Comparison of ENCODE assay signal across 27 cellular contexts in the genomic region with DNA sequence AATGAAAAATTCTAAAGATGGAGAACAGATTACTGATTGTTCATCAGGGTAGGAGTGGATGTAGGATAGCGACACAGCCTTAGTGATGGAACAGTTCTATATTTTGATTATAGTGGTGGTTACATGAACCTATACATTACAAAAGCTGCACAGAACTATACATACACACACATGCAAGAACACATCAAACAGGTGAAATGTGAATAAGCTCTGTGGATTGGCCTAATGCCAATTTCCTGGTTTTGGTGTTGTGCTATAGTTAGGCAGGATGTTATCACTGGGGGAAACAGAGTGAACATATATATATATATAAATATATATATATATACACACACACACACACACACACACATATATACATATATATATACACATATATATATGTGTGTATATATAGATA.
"Had no signal": no experiment of that assay in that cellular context is flagged by ENCODE, and none has a peak within 500 bp of the region (broad histone marks: within the 10 kb centered on the region; RNA-seq: fewer than 3 reads in every experiment).

No MANE protein-coding gene starts in this region.

- H3K9me3 ChIP-seq: adrenal gland, esophagus muscularis mucosa, heart left ventricle, ovary, right lobe of liver, thoracic aorta had no signal

- H3K4me1 Mint-ChIP-seq: immature natural killer cell had no signal

- H3K9me3 Mint-ChIP-seq: immature natural killer cell had no signal

- H3K27me3 ChIP-seq: adrenal gland, esophagus muscularis mucosa, heart left ventricle, ovary, right lobe of liver had no signal

- H3K4me3 Mint-ChIP-seq: activated CD8-positive, alpha-beta memory T cell treated with anti-CD3 and anti-CD28 coated beads, Interleukin-2, amount 10 ng/mL, durations not matched to agents 7 days and 5 days; activated CD8-positive, alpha-beta T cell treated with anti-CD3 and anti-CD28 coated beads, Interleukin-2, amount 10 ng/mL, durations not matched to agents 7 days and 5 days; activated naive CD8-positive, alpha-beta T cell; brain; immature natural killer cell; WTC11 had no signal

- H3K36me3 Mint-ChIP-seq: activated CD8-positive, alpha-beta memory T cell treated with anti-CD3 and anti-CD28 coated beads, Interleukin-2, amount 10 ng/mL, durations not matched to agents 7 days and 5 days; activated naive CD8-positive, alpha-beta T cell; brain; immature natural killer cell; WTC11 had no signal

- H3K36me3 ChIP-seq: adrenal gland, esophagus muscularis mucosa, heart left ventricle, ovary, right lobe of liver, thoracic aorta had no signal

- H3K4me3 ChIP-seq: adrenal gland, esophagus muscularis mucosa, heart left ventricle, ovary, right lobe of liver, thoracic aorta had no signal

- H3K27ac ChIP-seq: adrenal gland, esophagus muscularis mucosa, foreskin keratinocyte, heart left ventricle, ovary, right lobe of liver, thoracic aorta had no signal

- H3K4me1 ChIP-seq: adrenal gland, esophagus muscularis mucosa, foreskin keratinocyte, heart left ventricle, right lobe of liver had no signal

- H3K27ac Mint-ChIP-seq: activated CD8-positive, alpha-beta memory T cell treated with anti-CD3 and anti-CD28 coated beads, Interleukin-2, amount 10 ng/mL, durations not matched to agents 7 days and 5 days; activated CD8-positive, alpha-beta T cell treated with anti-CD3 and anti-CD28 coated beads, Interleukin-2, amount 10 ng/mL, durations not matched to agents 7 days and 5 days; brain; immature natural killer cell; progenitor cell of endocrine pancreas; WTC11 had no signal

- DNase-seq: activated CD4-positive, alpha-beta T cell treated with anti-CD3 and anti-CD28 coated beads for 1 hour; activated CD4-positive, alpha-beta T cell treated with anti-CD3 and anti-CD28 coated beads, Interleukin-2, amount 50 U/mL, for 1 hour; activated CD8-positive, alpha-beta memory T cell treated with anti-CD3 and anti-CD28 coated beads, Interleukin-2, amount 10 ng/mL, durations not matched to agents 7 days and 5 days; activated CD8-positive, alpha-beta T cell treated with anti-CD3 and anti-CD28 coated beads, Interleukin-2, amount 10 ng/mL, durations not matched to agents 7 days and 5 days; activated effector memory CD4-positive, alpha-beta T cell treated with Interleukin-2 at 50 U/mL for 16 hours; activated naive CD4-positive, alpha-beta T cell treated with Interleukin-2 at 50 U/mL for 16 hours; adrenal gland; aorta; cortex of kidney; heart left ventricle; hypothalamus; immature natural killer cell; kidney; left colon; mammary epithelial cell; ovary; right lobe of liver; stimulated activated CD4-positive, alpha-beta T cell treated with anti-CD3 and anti-CD28 coated beads, Interleukin-2, amount 100 ng/mL, for 48 hours; stimulated activated naive CD4-positive, alpha-beta T cell treated with Interleukin-2 at 50 U/mL for 16 hours; trophoblast cell had no signal

- H3K27me3 Mint-ChIP-seq: activated CD8-positive, alpha-beta memory T cell treated with anti-CD3 and anti-CD28 coated beads, Interleukin-2, amount 10 ng/mL, durations not matched to agents 7 days and 5 days; activated naive CD8-positive, alpha-beta T cell had no signal

- ATAC-seq: activated CD8-positive, alpha-beta memory T cell treated with anti-CD3 and anti-CD28 coated beads, Interleukin-2, amount 10 ng/mL, durations not matched to agents 7 days and 5 days; activated CD8-positive, alpha-beta T cell treated with anti-CD3 and anti-CD28 coated beads, Interleukin-2, amount 10 ng/mL, durations not matched to agents 7 days and 5 days; foreskin keratinocyte; heart left ventricle; left colon; right lobe of liver; WTC11 had no signal
